2 cellular contexts compared by ENCODE assay signal in the genomic region with DNA sequence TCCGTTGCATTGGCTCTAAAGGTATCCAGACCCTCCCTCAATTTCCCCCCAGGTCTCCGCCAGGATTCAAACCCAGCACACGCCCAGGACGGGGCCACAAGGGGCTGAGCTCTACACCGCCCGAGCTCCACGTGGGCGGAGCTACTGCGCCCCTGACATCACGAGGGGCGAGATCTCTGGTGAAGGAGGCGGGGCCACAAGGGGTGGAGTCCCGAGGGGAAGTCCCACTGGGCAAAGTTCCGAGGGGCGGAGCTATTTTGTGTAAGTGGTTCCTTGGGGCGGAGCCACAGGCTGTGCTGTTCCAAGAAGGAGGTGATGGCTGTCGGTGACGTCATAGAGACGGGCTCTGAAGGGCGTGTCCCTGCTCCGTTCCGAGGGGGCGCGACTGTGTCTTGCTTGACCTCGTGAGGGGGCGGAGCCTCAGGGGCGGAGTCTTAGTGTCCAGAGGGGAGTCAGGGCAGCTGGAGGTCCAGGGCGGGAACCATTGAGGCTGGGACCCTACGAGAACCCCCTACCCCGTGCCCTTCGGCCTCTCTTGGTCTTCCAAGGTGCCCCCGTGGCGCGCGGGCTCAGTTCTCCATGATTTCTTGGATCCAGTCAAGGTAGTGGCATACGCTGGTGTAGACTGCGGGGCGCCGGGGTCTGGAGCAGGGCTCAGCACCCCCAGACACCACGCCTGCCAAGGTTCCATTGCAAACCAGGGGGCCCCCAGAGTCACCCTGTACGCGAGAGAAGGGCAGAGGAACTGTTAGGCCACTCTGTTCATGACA.
TF ChIP-seq lines count a peak whose summit lies in the region.

No MANE protein-coding gene starts in this region.

TF ChIP-seq in HEK293, 187 proteins besides CTCF, POLR2A, EP300 and RAD21 (continues in another document):
- TF ChIP-seq ZNF560 (tag by site-specific recombination; IDR thresholded peaks at IDR 0.05; ENCODE audit: borderline replicate concordance), result no peak
- TF ChIP-seq ZEB2 (tag by site-specific recombination; IDR thresholded peaks at IDR 0.05), result no peak
- TF ChIP-seq ZNF521 (tag by site-specific recombination; IDR thresholded peaks at IDR 0.05), result no peak
- no peak for TF ChIP-seq ZSCAN16 (tag by site-specific recombination; IDR thresholded peaks at IDR 0.05)
- TF ChIP-seq YY1 (tag by site-specific recombination; IDR thresholded peaks at IDR 0.05), result no peak
- TF ChIP-seq GLI4 (tag by site-specific recombination; IDR thresholded peaks at IDR 0.05), result no peak
- peak; percentile 30; the same call in 1 of the 2 replicates for TF ChIP-seq SP3 (tag by site-specific recombination; IDR thresholded peaks at IDR 0.05)
- TF ChIP-seq, protein P1, sequence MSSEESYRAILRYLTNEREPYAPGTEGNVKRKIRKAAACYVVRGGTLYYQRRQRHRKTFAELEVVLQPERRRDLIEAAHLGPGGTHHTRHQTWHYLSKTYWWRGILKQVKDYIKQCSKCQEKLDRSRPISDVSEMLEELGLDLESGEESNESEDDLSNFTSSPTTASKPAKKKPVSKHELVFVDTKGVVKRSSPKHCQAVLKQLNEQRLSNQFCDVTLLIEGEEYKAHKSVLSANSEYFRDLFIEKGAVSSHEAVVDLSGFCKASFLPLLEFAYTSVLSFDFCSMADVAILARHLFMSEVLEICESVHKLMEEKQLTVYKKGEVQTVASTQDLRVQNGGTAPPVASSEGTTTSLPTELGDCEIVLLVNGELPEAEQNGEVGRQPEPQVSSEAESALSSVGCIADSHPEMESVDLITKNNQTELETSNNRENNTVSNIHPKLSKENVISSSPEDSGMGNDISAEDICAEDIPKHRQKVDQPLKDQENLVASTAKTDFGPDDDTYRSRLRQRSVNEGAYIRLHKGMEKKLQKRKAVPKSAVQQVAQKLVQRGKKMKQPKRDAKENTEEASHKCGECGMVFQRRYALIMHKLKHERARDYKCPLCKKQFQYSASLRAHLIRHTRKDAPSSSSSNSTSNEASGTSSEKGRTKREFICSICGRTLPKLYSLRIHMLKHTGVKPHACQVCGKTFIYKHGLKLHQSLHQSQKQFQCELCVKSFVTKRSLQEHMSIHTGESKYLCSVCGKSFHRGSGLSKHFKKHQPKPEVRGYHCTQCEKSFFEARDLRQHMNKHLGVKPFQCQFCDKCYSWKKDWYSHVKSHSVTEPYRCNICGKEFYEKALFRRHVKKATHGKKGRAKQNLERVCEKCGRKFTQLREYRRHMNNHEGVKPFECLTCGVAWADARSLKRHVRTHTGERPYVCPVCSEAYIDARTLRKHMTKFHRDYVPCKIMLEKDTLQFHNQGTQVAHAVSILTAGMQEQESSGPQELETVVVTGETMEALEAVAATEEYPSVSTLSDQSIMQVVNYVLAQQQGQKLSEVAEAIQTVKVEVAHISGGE (tag by site-specific recombination; conservative IDR thresholded peaks at IDR 0.05; ENCODE audit: low read depth), result no peak
- TF ChIP-seq ZNF792 (tag by site-specific recombination; IDR thresholded peaks at IDR 0.05), result no peak
- no peak for TF ChIP-seq ZNF292 (tag by site-specific recombination; IDR thresholded peaks at IDR 0.05; ENCODE audit: borderline replicate concordance, low read depth)
- peak; percentile 40; the same call in 1 of the 2 replicates for TF ChIP-seq KLF10 (tag by site-specific recombination; IDR thresholded peaks at IDR 0.05)
- no peak for TF ChIP-seq ZNF133 (tag by site-specific recombination; IDR thresholded peaks at IDR 0.05)
- peak; percentile 86 for TF ChIP-seq KLF1 (tag by site-specific recombination; IDR thresholded peaks at IDR 0.05)
- TF ChIP-seq ZNF596 (tag by site-specific recombination; IDR thresholded peaks at IDR 0.05), result no peak
- TF ChIP-seq ZNF202 (tag by site-specific recombination; IDR thresholded peaks at IDR 0.05; ENCODE audit: borderline replicate concordance), result no peak
- TF ChIP-seq, protein P2, sequence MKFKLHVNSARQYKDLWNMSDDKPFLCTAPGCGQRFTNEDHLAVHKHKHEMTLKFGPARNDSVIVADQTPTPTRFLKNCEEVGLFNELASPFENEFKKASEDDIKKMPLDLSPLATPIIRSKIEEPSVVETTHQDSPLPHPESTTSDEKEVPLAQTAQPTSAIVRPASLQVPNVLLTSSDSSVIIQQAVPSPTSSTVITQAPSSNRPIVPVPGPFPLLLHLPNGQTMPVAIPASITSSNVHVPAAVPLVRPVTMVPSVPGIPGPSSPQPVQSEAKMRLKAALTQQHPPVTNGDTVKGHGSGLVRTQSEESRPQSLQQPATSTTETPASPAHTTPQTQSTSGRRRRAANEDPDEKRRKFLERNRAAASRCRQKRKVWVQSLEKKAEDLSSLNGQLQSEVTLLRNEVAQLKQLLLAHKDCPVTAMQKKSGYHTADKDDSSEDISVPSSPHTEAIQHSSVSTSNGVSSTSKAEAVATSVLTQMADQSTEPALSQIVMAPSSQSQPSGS (tag by site-specific recombination; IDR thresholded peaks at IDR 0.05; ENCODE audit: low read depth), result 0 out of 2 replicates have a peak, but pooled peaks have one; percentile 44
- TF ChIP-seq IKZF3 (tag by site-specific recombination; IDR thresholded peaks at IDR 0.05), result no peak
- no peak for TF ChIP-seq ZNF677 (tag by site-specific recombination; IDR thresholded peaks at IDR 0.05)
- no peak for TF ChIP-seq ZNF530 (tag by site-specific recombination; IDR thresholded peaks at IDR 0.05; ENCODE audit: low read depth)
- TF ChIP-seq, protein P3, sequence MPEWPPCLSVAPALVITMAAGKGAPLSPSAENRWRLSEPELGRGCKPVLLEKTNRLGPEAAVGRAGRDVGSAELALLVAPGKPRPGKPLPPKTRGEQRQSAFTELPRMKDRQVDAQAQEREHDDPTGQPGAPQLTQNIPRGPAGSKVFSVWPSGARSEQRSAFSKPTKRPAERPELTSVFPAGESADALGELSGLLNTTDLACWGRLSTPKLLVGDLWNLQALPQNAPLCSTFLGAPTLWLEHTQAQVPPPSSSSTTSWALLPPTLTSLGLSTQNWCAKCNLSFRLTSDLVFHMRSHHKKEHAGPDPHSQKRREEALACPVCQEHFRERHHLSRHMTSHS (tag by site-specific recombination; IDR thresholded peaks at IDR 0.05), result no peak
- no peak for TF ChIP-seq SETDB1 (IDR thresholded peaks at IDR 0.05; ENCODE audit: insufficient read length, low read length)
- no peak for TF ChIP-seq ZNF670 (tag by site-specific recombination; IDR thresholded peaks at IDR 0.05; ENCODE audit: low read depth)
- no peak for TF ChIP-seq TCF7L2 (IDR thresholded peaks at IDR 0.05; ENCODE audit: borderline replicate concordance, low read depth, low read length)
- TF ChIP-seq, protein P4, sequence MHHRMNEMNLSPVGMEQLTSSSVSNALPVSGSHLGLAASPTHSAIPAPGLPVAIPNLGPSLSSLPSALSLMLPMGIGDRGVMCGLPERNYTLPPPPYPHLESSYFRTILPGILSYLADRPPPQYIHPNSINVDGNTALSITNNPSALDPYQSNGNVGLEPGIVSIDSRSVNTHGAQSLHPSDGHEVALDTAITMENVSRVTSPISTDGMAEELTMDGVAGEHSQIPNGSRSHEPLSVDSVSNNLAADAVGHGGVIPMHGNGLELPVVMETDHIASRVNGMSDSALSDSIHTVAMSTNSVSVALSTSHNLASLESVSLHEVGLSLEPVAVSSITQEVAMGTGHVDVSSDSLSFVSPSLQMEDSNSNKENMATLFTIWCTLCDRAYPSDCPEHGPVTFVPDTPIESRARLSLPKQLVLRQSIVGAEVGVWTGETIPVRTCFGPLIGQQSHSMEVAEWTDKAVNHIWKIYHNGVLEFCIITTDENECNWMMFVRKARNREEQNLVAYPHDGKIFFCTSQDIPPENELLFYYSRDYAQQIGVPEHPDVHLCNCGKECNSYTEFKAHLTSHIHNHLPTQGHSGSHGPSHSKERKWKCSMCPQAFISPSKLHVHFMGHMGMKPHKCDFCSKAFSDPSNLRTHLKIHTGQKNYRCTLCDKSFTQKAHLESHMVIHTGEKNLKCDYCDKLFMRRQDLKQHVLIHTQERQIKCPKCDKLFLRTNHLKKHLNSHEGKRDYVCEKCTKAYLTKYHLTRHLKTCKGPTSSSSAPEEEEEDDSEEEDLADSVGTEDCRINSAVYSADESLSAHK (tag by site-specific recombination; IDR thresholded peaks at IDR 0.05), result no peak

TF ChIP-seq in HepG2, 621 proteins besides CTCF, POLR2A, EP300 and RAD21:
- TF ChIP-seq CREB1 (IDR thresholded peaks at IDR 0.05) (peak; percentile 81), CREB1 (CRISPR knock-in tag; IDR thresholded peaks at IDR 0.05) (no peak), ZNF17 (CRISPR knock-in tag; IDR thresholded peaks at IDR 0.05) (no peak), ATF7 (IDR thresholded peaks at IDR 0.05) (peak; percentile 62), ATF7 (CRISPR knock-in tag; IDR thresholded peaks at IDR 0.05) (no peak), SMAD3 (CRISPR knock-in tag; IDR thresholded peaks at IDR 0.05) (no peak)
- TF ChIP-seq, protein P5, sequence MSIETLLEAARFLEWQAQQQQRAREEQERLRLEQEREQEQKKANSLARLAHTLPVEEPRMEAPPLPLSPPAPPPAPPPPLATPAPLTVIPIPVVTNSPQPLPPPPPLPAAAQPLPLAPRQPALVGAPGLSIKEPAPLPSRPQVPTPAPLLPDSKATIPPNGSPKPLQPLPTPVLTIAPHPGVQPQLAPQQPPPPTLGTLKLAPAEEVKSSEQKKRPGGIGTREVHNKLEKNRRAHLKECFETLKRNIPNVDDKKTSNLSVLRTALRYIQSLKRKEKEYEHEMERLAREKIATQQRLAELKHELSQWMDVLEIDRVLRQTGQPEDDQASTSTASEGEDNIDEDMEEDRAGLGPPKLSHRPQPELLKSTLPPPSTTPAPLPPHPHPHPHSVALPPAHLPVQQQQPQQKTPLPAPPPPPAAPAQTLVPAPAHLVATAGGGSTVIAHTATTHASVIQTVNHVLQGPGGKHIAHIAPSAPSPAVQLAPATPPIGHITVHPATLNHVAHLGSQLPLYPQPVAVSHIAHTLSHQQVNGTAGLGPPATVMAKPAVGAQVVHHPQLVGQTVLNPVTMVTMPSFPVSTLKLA (IDR thresholded peaks at IDR 0.05), result 0 out of 2 replicates have a peak, but pooled peaks have one; percentile 21
